8 cellular contexts compared by ENCODE assay signal in the genomic region with DNA sequence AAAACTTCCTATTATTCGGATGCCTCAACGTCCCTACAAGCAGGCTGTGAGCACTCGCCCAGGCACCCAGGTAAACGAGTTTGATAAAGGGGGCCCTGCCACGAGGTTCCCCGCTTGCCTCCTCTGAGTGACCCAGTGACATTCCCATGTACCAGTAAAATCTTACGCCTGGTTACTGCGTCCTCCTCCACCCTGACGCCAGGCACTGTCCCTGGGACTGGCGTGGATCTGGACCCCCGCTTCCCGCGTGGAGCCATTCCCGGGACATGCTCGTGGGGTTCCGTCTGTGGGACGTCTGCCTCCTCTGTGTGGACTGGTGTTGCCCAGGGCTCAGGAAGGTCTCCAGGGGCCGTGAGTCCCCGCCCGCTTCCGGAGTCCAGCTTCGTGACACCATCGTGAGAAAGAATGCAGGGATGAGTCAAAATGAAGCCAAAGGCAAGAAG. TPM values are rescaled to one million over a fixed set of nuclear protein-coding genes. Genes with fewer than 3 reads are reported as not detected.
DNase-seq lines count a peak whose midpoint lies in the region; ATAC-seq and TF ChIP-seq lines count a peak whose summit lies in the region.

No MANE protein-coding gene starts in this region.

- peaks cover 51% of the 10 kb centered on the region for H3K36me3 Mint-ChIP-seq in activated CD4-positive, alpha-beta T cell treated with anti-CD3 and anti-CD28 coated beads, Interleukin-2, amount 10 ng/mL, durations not matched to agents 7 days and 5 days (ENCODE audit: low read depth)

- H3K27me3 Mint-ChIP-seq in activated CD4-positive, alpha-beta T cell treated with anti-CD3 and anti-CD28 coated beads, Interleukin-2, amount 10 ng/mL, durations not matched to agents 7 days and 5 days = no peaks in the 10 kb centered on the region

- no peak for TF ChIP-seq CTCF in RWPE1 (conservative IDR thresholded peaks at IDR 0.05; ENCODE audit: low read depth)

- H3K27ac ChIP-seq in RWPE1 = peak overlapping the region; percentile 66

- H3K27me3 ChIP-seq in neuron (ENCODE audit: insufficient read depth, low read length) = no peaks in the 10 kb centered on the region

- H3K4me1 ChIP-seq in neuron (ENCODE audit: insufficient read depth, low read length) = peaks cover 16% of the 10 kb centered on the region

- H3K9me3 ChIP-seq in neuron (ENCODE audit: low read length) = peaks cover 15% of the 10 kb centered on the region

- peaks cover 42% of the 10 kb centered on the region for H3K9me3 Mint-ChIP-seq in activated CD4-positive, alpha-beta T cell treated with anti-CD3 and anti-CD28 coated beads, Interleukin-2, amount 10 ng/mL, durations not matched to agents 7 days and 5 days

- peaks cover 14% of the 10 kb centered on the region for H3K36me3 ChIP-seq in neuron (ENCODE audit: insufficient read depth, low read length)

- H3K4me3 ChIP-seq in neuron (ENCODE audit: low read length) = peak overlapping the region; percentile 86

- ATAC-seq in esophagus mucosa (peak; percentile 34), HG02571 (IDR thresholded peaks at IDR 0.05; ENCODE audit: unreplicated experiment) (no peak), GM21576 (IDR thresholded peaks at IDR 0.05; ENCODE audit: unreplicated experiment) (no peak)

- POLR2A ChIA-PET in activated CD4-positive, alpha-beta T cell treated with anti-CD3 and anti-CD28 coated beads, Interleukin-2, amount 10 ng/mL, durations not matched to agents 7 days and 5 days (lab: Charles Lee) = no interaction called here
- POLR2A ChIA-PET in RWPE1 (lab: Yijun Ruan, JAX; ENCODE audit: low non-redundant PET) = no interaction called here

- CTCF ChIA-PET in activated CD4-positive, alpha-beta T cell treated with anti-CD3 and anti-CD28 coated beads, Interleukin-2, amount 10 ng/mL, durations not matched to agents 7 days and 5 days (lab: Charles Lee) = no interaction called here
- CTCF ChIA-PET in RWPE1 (lab: Yijun Ruan, JAX) = no interaction called here

- H3K27ac Mint-ChIP-seq in activated CD4-positive, alpha-beta T cell treated with anti-CD3 and anti-CD28 coated beads, Interleukin-2, amount 10 ng/mL, durations not matched to agents 7 days and 5 days = peak overlapping the region; percentile 95

- peaks cover 31% of the 10 kb centered on the region for H3K4me1 Mint-ChIP-seq in activated CD4-positive, alpha-beta T cell treated with anti-CD3 and anti-CD28 coated beads, Interleukin-2, amount 10 ng/mL, durations not matched to agents 7 days and 5 days

- peak overlapping the region; percentile 93 for H3K4me3 Mint-ChIP-seq in activated CD4-positive, alpha-beta T cell treated with anti-CD3 and anti-CD28 coated beads, Interleukin-2, amount 10 ng/mL, durations not matched to agents 7 days and 5 days

- peak overlapping the region; percentile 58 for H2AFZ ChIP-seq in neuron (ENCODE audit: low read depth, low read length)

- no peak for DNase-seq in activated CD4-positive, alpha-beta T cell treated with anti-CD3 and anti-CD28 coated beads, Interleukin-2, amount 10 ng/mL, durations not matched to agents 7 days and 5 days
- no peak for DNase-seq in activated CD4-positive, alpha-beta T cell treated with anti-CD3 and anti-CD28 coated beads, Interleukin-2, amount 50 U/mL, for 4 hours
- peak; percentile 64 for DNase-seq in RWPE1 (ENCODE audit: low spot score)
- DNase-seq in NK-92 treated with Interleukin-12 subunit alpha and Interleukin-12 subunit beta, amount 100 ng/mL, for 24 hours (lab: John Stamatoyannopoulos, UW) = no peak

RNA-seq across cellular contexts. Expression of gene ZNF550, which starts 0.4 kb away (rescaled TPM):
- 10 to 100 TPM; 12.6 to 16.0 TPM for total RNA-seq in activated CD4-positive, alpha-beta T cell treated with anti-CD3 and anti-CD28 coated beads, Interleukin-2, amount 10 ng/mL, durations not matched to agents 7 days and 5 days
- 2.7 TPM for total RNA-seq in esophagus mucosa

RNA-seq across cellular contexts. Expression of gene ZNF416, which starts 18.6 kb away (rescaled TPM):
- 1 to 10 TPM; 7.2 to 7.8 TPM for total RNA-seq in activated CD4-positive, alpha-beta T cell treated with anti-CD3 and anti-CD28 coated beads, Interleukin-2, amount 10 ng/mL, durations not matched to agents 7 days and 5 days
- 6.4 TPM for total RNA-seq in esophagus mucosa

RNA-seq across cellular contexts. Expression of gene ZIK1, which starts 23.9 kb away (rescaled TPM):
- 1 to 10 TPM; 8.2 to 8.4 TPM for total RNA-seq in activated CD4-positive, alpha-beta T cell treated with anti-CD3 and anti-CD28 coated beads, Interleukin-2, amount 10 ng/mL, durations not matched to agents 7 days and 5 days
- total RNA-seq in esophagus mucosa = 1.1 TPM

RNA-seq across cellular contexts. Expression of gene ZNF549, which starts 32.9 kb away (rescaled TPM):
- 1 to 10 TPM; 9.0 to 9.1 TPM for total RNA-seq in activated CD4-positive, alpha-beta T cell treated with anti-CD3 and anti-CD28 coated beads, Interleukin-2, amount 10 ng/mL, durations not matched to agents 7 days and 5 days
- 1.6 TPM for total RNA-seq in esophagus mucosa

RNA-seq across cellular contexts. Expression of gene ZNF530, which starts 39.6 kb away (rescaled TPM):
- total RNA-seq in activated CD4-positive, alpha-beta T cell treated with anti-CD3 and anti-CD28 coated beads, Interleukin-2, amount 10 ng/mL, durations not matched to agents 7 days and 5 days = 10 to 100 TPM; 10.3 to 12.1 TPM
- total RNA-seq in esophagus mucosa = 2.1 TPM
